Comparison of ENCODE assay signal across 27 cellular contexts in genomic region chr11:126476256-126476970, GRCh38.
A peak's percentile ranks its signal among the peaks of the same experiment; 100 is the strongest.
DNase-seq lines count a peak whose midpoint lies in the region; ATAC-seq, FAIRE-seq and TF ChIP-seq lines count a peak whose summit lies in the region.
"Had no signal": no experiment of that assay in that cellular context is flagged by ENCODE, and none has a peak within 500 bp of the region (broad histone marks: within the 10 kb centered on the region; RNA-seq: fewer than 3 reads in every experiment).

No MANE protein-coding gene starts in this region.

- no peaks in the 10 kb centered on the region for H3K9me3 ChIP-seq in small intestine (ENCODE audit: control insufficient read depth, low read depth)
- no peaks in the 10 kb centered on the region for H3K9me3 ChIP-seq in testis
- H3K9me3 ChIP-seq: esophagus muscularis mucosa, vagina had no signal

- H3K9me3 Mint-ChIP-seq in activated naive CD4-positive, alpha-beta T cell treated with anti-CD3 and anti-CD28 coated beads, Interleukin-2, amount 10 ng/mL, durations not matched to agents 7 days and 5 days, result no peaks in the 10 kb centered on the region
- H3K9me3 Mint-ChIP-seq in glutamatergic neuron (ENCODE audit: unreplicated experiment), result peaks cover 8% of the 10 kb centered on the region
- H3K9me3 Mint-ChIP-seq: activated CD8-positive, alpha-beta T cell treated with anti-CD3 and anti-CD28 coated beads for 36 hours had no signal

- peak overlapping the region; percentile 38 for H3K27ac Mint-ChIP-seq in activated naive CD4-positive, alpha-beta T cell treated with anti-CD3 and anti-CD28 coated beads, Interleukin-2, amount 10 ng/mL, durations not matched to agents 7 days and 5 days
- H3K27ac Mint-ChIP-seq in glutamatergic neuron (ENCODE audit: unreplicated experiment), result peak overlapping the region; percentile 72
- H3K27ac Mint-ChIP-seq: activated CD8-positive, alpha-beta T cell treated with anti-CD3 and anti-CD28 coated beads for 36 hours had no signal

- no peaks in the 10 kb centered on the region for H3K36me3 Mint-ChIP-seq in activated naive CD4-positive, alpha-beta T cell treated with anti-CD3 and anti-CD28 coated beads, Interleukin-2, amount 10 ng/mL, durations not matched to agents 7 days and 5 days
- no peaks in the 10 kb centered on the region for H3K36me3 Mint-ChIP-seq in glutamatergic neuron (ENCODE audit: unreplicated experiment)

- peaks cover 3% of the 10 kb centered on the region for H3K27me3 Mint-ChIP-seq in activated naive CD4-positive, alpha-beta T cell treated with anti-CD3 and anti-CD28 coated beads, Interleukin-2, amount 10 ng/mL, durations not matched to agents 7 days and 5 days
- H3K27me3 Mint-ChIP-seq in glutamatergic neuron (ENCODE audit: unreplicated experiment), result peaks cover 4% of the 10 kb centered on the region
- H3K27me3 Mint-ChIP-seq: activated CD8-positive, alpha-beta T cell treated with anti-CD3 and anti-CD28 coated beads for 36 hours had no signal

- 51 to 67% (median 62%) methylated on average over 16 to 17 of the region's 17 CpGs for WGBS in small intestine, 3 donors
- WGBS in testis, 2 donors, result 76 to 79% methylated on average over 15 to 17 of the region's 17 CpGs

- CTCF ChIA-PET in activated naive CD4-positive, alpha-beta T cell treated with anti-CD3 and anti-CD28 coated beads, Interleukin-2, amount 10 ng/mL, durations not matched to agents 7 days and 5 days (lab: Charles Lee), result interaction anchor here (1.9 to 13.3 kb wide), 3 partner anchors 9 to 35 kb away, joined by 5 to 190 read pairs (median 81); no protein-coding TSS in a partner anchor

- H3K4me1 ChIP-seq in small intestine (ENCODE audit: control insufficient read depth in 2 of 2, insufficient read depth in 1 of 2, low read depth in 1 of 2, low read length in 1 of 2), result peaks cover 0 to 3% of the 10 kb centered on the region in 2 donors
- peaks cover 12% of the 10 kb centered on the region for H3K4me1 ChIP-seq in testis

- peaks cover 33% of the 10 kb centered on the region for H3K4me1 Mint-ChIP-seq in activated naive CD4-positive, alpha-beta T cell treated with anti-CD3 and anti-CD28 coated beads, Interleukin-2, amount 10 ng/mL, durations not matched to agents 7 days and 5 days
- H3K4me1 Mint-ChIP-seq in glutamatergic neuron (ENCODE audit: low read depth, unreplicated experiment), result peaks cover 20% of the 10 kb centered on the region

- no peaks in the 10 kb centered on the region for H3K36me3 ChIP-seq in small intestine (ENCODE audit: control insufficient read depth in 2 of 2, insufficient read depth in 2 of 2, low read length in 2 of 2)
- H3K36me3 ChIP-seq in testis (ENCODE audit: low read depth, missing control alignments), result no peaks in the 10 kb centered on the region
- H3K36me3 ChIP-seq: esophagus muscularis mucosa, vagina had no signal

- H3K27me3 ChIP-seq in small intestine (ENCODE audit: control insufficient read depth in 2 of 2, insufficient read depth in 2 of 2, low read length in 2 of 2) (no peaks in the 10 kb centered on the region), testis (no peaks in the 10 kb centered on the region)
- H3K27me3 ChIP-seq: esophagus muscularis mucosa, hepatocyte, vagina had no signal

- H3K4me3 Mint-ChIP-seq in activated naive CD4-positive, alpha-beta T cell treated with anti-CD3 and anti-CD28 coated beads, Interleukin-2, amount 10 ng/mL, durations not matched to agents 7 days and 5 days, result no peak overlapping the region
- H3K4me3 Mint-ChIP-seq in glutamatergic neuron (ENCODE audit: unreplicated experiment), result no peak overlapping the region
- H3K4me3 Mint-ChIP-seq: activated CD8-positive, alpha-beta T cell treated with anti-CD3 and anti-CD28 coated beads for 36 hours had no signal

- no peak overlapping the region for H3K27ac ChIP-seq in small intestine (ENCODE audit: low read depth in 1 of 2, low read length in 1 of 2)
- no peak overlapping the region for H3K27ac ChIP-seq in testis
- H3K27ac ChIP-seq: esophagus muscularis mucosa, hepatocyte, vagina had no signal

- no peak for TF ChIP-seq CTCF in glutamatergic neuron (IDR thresholded peaks at IDR 0.05; ENCODE audit: partially characterized antibody, unreplicated experiment)
- no peak for TF ChIP-seq CTCF in testis (IDR thresholded peaks at IDR 0.05)

- no peak for DNase-seq in activated naive CD4-positive, alpha-beta T cell treated with anti-CD3 and anti-CD28 coated beads, Interleukin-2, amount 10 ng/mL, durations not matched to agents 7 days and 5 days
- no peak for DNase-seq in activated naive CD4-positive, alpha-beta T cell treated with Interleukin-2 at 50 U/mL for 16 hours
- DNase-seq in NCI-H524 treated with DMSO at 0.1 percent for 48 hours (lab: John Stamatoyannopoulos, UW) (peak; percentile 1), glutamatergic neuron (peak; percentile 37), NCI-H446 (lab: John Stamatoyannopoulos, UW) (no peak), small intestine (no peak), testis (no peak)
- DNase-seq: ACHN; activated CD4-positive, alpha-beta T cell treated with anti-CD3 and anti-CD28 coated beads for 1 hour; activated CD8-positive, alpha-beta T cell treated with anti-CD3 and anti-CD28 coated beads for 36 hours; activated gamma-delta T cell; C1 segment of cervical spinal cord; foreskin melanocyte; mesenchymal stem cell; NCI-H1105 treated with DMSO at 0.1 percent for 48 hours; NK-92 treated with Interleukin-12 subunit alpha and Interleukin-12 subunit beta, amount 100 ng/mL, for 24 hours; occipital lobe; SHP77 treated with DMSO at 0.1 percent for 48 hours had no signal

- FAIRE-seq in small intestine (lab: Jason Lieb, UNC), result no peak
- FAIRE-seq: colon, HepG2 had no signal

- intact Hi-C loops in testis (cut with DNase I; ENCODE audit: low total_unique reads), result no loop called here

- H3K4me3 ChIP-seq in small intestine (ENCODE audit: low read depth in 1 of 2, low read length in 2 of 2) (no peak overlapping the region), testis (no peak overlapping the region)
- H3K4me3 ChIP-seq: esophagus muscularis mucosa, hepatocyte, smooth muscle cell, vagina had no signal

- ATAC-seq in HG03442 (IDR thresholded peaks at IDR 0.05; ENCODE audit: unreplicated experiment), result no peak
- ATAC-seq: activated CD8-positive, alpha-beta T cell treated with anti-CD3 and anti-CD28 coated beads for 36 hours; HCT116; left lobe of liver had no signal

- no peak for TF ChIP-seq POLR2A in testis (IDR thresholded peaks at IDR 0.05)

Comparison
In these comparisons a context has a peak if more than half of its experiments do, and no peak if none do; other contexts are left out.
1. DNase-seq: peak in NCI-H524 treated with DMSO at 0.1 percent for 48 hours (single experiment) and glutamatergic neuron (single experiment); none in activated naive CD4-positive, alpha-beta T cell treated with anti-CD3 and anti-CD28 coated beads, Interleukin-2, amount 10 ng/mL, durations not matched to agents 7 days and 5 days (single experiment), activated naive CD4-positive, alpha-beta T cell treated with Interleukin-2 at 50 U/mL for 16 hours (single experiment), NCI-H446 (0 of 2), small intestine (single experiment) and testis (single experiment).